26 cellular contexts compared by ENCODE assay signal in the genomic region with DNA sequence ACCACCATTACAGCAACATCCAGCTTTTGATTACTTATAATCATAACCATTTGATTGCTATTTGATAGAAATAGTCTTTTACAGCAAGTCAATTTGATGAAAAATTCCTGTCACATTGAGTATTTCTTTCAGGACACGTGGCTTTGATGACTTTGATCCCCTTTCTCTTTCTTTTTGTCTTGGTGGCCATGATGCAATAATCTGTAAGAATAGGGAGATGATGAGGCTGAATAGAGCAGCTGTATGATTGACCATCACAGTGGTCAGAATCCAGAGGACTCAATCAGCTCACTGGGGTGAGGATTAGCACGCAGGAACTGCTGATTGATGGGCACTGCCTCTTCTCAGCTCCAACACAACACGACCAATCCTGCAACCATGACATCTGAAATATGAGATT.
"Had no signal": no experiment of that assay in that cellular context is flagged by ENCODE, and none has a peak within 500 bp of the region (broad histone marks: within the 10 kb centered on the region; RNA-seq: fewer than 3 reads in every experiment).

No MANE protein-coding gene starts in this region.

- H3K36me3 Mint-ChIP-seq: memory B cell; mesothelial cell of epicardium; natural killer cell treated with Interleukin-12 subunit alpha and Interleukin-12 subunit beta and Interleukin-15 and Interleukin-18, amount 100 ng/mL, for 72 hours; neural progenitor cell; stimulated activated memory B cell treated with anti-CD40 and anti-IgM and Interleukin-4, amounts not matched to agents 10 μg/mL and 1 μg/mL and 100 μg/mL, for 72 hours had no signal

- H3K36me3 ChIP-seq: left ventricle myocardium inferior, lower lobe of right lung, neural progenitor cell, pancreas, spleen, tibial artery, upper lobe of left lung, vagina had no signal

- H3K4me1 ChIP-seq: left ventricle myocardium inferior, lower lobe of right lung, pancreas, spleen, tibial artery, upper lobe of left lung, vagina had no signal

- H3K27ac ChIP-seq: dorsolateral prefrontal cortex, hepatocyte, left ventricle myocardium inferior, lower lobe of right lung, neural progenitor cell, pancreas, spleen, tibial artery, upper lobe of left lung, vagina had no signal

- H3K9ac ChIP-seq: neural progenitor cell had no signal

- H3K27me3 Mint-ChIP-seq: progenitor cell of endocrine pancreas had no signal

- H2AFZ ChIP-seq: hepatocyte, neural progenitor cell had no signal

- H3K4me1 Mint-ChIP-seq: memory B cell; mesothelial cell of epicardium; stimulated activated memory B cell treated with anti-CD40 and anti-IgM and Interleukin-4, amounts not matched to agents 10 μg/mL and 1 μg/mL and 100 μg/mL, for 72 hours had no signal

- H3K9me3 Mint-ChIP-seq: memory B cell; mesothelial cell of epicardium; natural killer cell treated with Interleukin-12 subunit alpha and Interleukin-12 subunit beta and Interleukin-15 and Interleukin-18, amount 100 ng/mL, for 72 hours; neural progenitor cell; stimulated activated memory B cell treated with anti-CD40 and anti-IgM and Interleukin-4, amounts not matched to agents 10 μg/mL and 1 μg/mL and 100 μg/mL, for 72 hours; stimulated activated naive CD8-positive, alpha-beta T cell treated with anti-CD3 and anti-CD28 coated beads, Interleukin-15, Interleukin-2, amounts not matched to agents 100 ng/mL and 50 ng/mL, for 24 hours had no signal

- H3K4me3 ChIP-seq: dorsolateral prefrontal cortex, hepatocyte, left ventricle myocardium inferior, lower lobe of right lung, neural progenitor cell, pancreas, spleen, tibial artery, upper lobe of left lung, vagina had no signal

- H3K9me3 ChIP-seq: left ventricle myocardium inferior, lower lobe of right lung, pancreas, spleen, tibial artery, upper lobe of left lung, vagina had no signal

- DNase-seq: dorsolateral prefrontal cortex; effector CD8-positive, alpha-beta T cell; foreskin melanocyte; head of caudate nucleus; kidney; left cardiac atrium; left ventricle myocardium inferior; lower lobe of right lung; occipital lobe; pancreas; spleen; stimulated activated CD4-positive, alpha-beta T cell treated with anti-CD3 and anti-CD28 coated beads, Interleukin-15, amount 100 ng/mL, for 24 hours; stimulated activated CD4-positive, alpha-beta T cell treated with anti-CD3 and anti-CD28 coated beads, Interleukin-1b, Interleukin-23, amount 100 ng/mL, for 48 hours; stimulated activated CD4-positive, alpha-beta T cell treated with anti-CD3 and anti-CD28 coated beads, Interleukin-4, amount 100 ng/mL, for 24 hours; tibial artery; upper lobe of left lung had no signal

- ATAC-seq: left cardiac atrium; lower lobe of right lung; natural killer cell treated with Interleukin-12 subunit alpha and Interleukin-12 subunit beta and Interleukin-15 and Interleukin-18, amount 100 ng/mL, for 72 hours; pancreas; sciatic nerve; stimulated activated memory B cell treated with anti-CD40 and anti-IgM and Interleukin-4, amounts not matched to agents 10 μg/mL and 1 μg/mL and 100 μg/mL, for 72 hours had no signal

- H3K4me2 ChIP-seq: hepatocyte, neural progenitor cell had no signal

- H3K27me3 ChIP-seq: dorsolateral prefrontal cortex, hepatocyte, neural progenitor cell, pancreas, spleen, tibial artery, upper lobe of left lung, vagina had no signal

- H3K27ac Mint-ChIP-seq: memory B cell; mesothelial cell of epicardium; natural killer cell treated with Interleukin-12 subunit alpha and Interleukin-12 subunit beta and Interleukin-15 and Interleukin-18, amount 100 ng/mL, for 72 hours; neural progenitor cell; progenitor cell of endocrine pancreas; stimulated activated memory B cell treated with anti-CD40 and anti-IgM and Interleukin-4, amounts not matched to agents 10 μg/mL and 1 μg/mL and 100 μg/mL, for 72 hours; stimulated activated naive CD8-positive, alpha-beta T cell treated with anti-CD3 and anti-CD28 coated beads, Interleukin-15, Interleukin-2, amounts not matched to agents 100 ng/mL and 50 ng/mL, for 24 hours had no signal

- H3K4me3 Mint-ChIP-seq: memory B cell; mesothelial cell of epicardium; natural killer cell treated with Interleukin-12 subunit alpha and Interleukin-12 subunit beta and Interleukin-15 and Interleukin-18, amount 100 ng/mL, for 72 hours; neural progenitor cell; stimulated activated memory B cell treated with anti-CD40 and anti-IgM and Interleukin-4, amounts not matched to agents 10 μg/mL and 1 μg/mL and 100 μg/mL, for 72 hours; stimulated activated naive CD8-positive, alpha-beta T cell treated with anti-CD3 and anti-CD28 coated beads, Interleukin-15, Interleukin-2, amounts not matched to agents 100 ng/mL and 50 ng/mL, for 24 hours had no signal
